8 cellular contexts compared by ENCODE assay signal in genomic region chr12:56257071-56257470, GRCh38. TPM values are rescaled to one million over a fixed set of nuclear protein-coding genes. Genes with fewer than 3 reads are reported as not detected.
DNase-seq lines count a peak whose midpoint lies in the region; ATAC-seq and TF ChIP-seq lines count a peak whose summit lies in the region.

No MANE protein-coding gene starts in this region.

- peak overlapping the region; percentile 78; the same call in 1 of the 2 replicates for H3K9ac ChIP-seq in ES-I3 (ENCODE audit: low read depth, low read length)
- H3K9ac ChIP-seq in rectal smooth muscle tissue (ENCODE audit: low read length): peak overlapping the region; percentile 26

- DNase-seq in SJSA1 (ENCODE audit: low read depth in 1 of 2, low spot score in 2 of 2) (no peak), fibroblast of mammary gland (ENCODE audit: low read depth) (no peak), GM10248 (ENCODE audit: extremely low spot score) (no peak)

- POLR2A ChIA-PET in GM10248 (lab: Yijun Ruan, JAX): no interaction called here

- H3K9me3 ChIP-seq in ES-I3 (ENCODE audit: control insufficient read depth, insufficient read depth, low read length) (no peaks in the 10 kb centered on the region), SJSA1 (replicated peaks) (no peaks in the 10 kb centered on the region)

- H3K4me1 ChIP-seq in ES-I3 (ENCODE audit: insufficient read depth, low read length) (peaks cover 12% of the 10 kb centered on the region), SJSA1 (replicated peaks) (peaks cover 42% of the 10 kb centered on the region), rectal smooth muscle tissue (ENCODE audit: control insufficient read depth, insufficient read depth, low read length) (peaks cover 14% of the 10 kb centered on the region)

- CTCF ChIA-PET in GM10248 (lab: Yijun Ruan, JAX): interaction anchor here (0.9 to 7.6 kb wide), 12 partner anchors 9 to 82 kb away, joined by 3 to 64 read pairs (median 9); partner anchors contain the start of genes COQ10A, PAN2, RNF41 and SMARCC2

- ATAC-seq in GM21515 (IDR thresholded peaks at IDR 0.05; ENCODE audit: unreplicated experiment) (no peak), HG02970 (IDR thresholded peaks at IDR 0.05; ENCODE audit: low FRiP score, unreplicated experiment) (no peak), GM18858 (IDR thresholded peaks at IDR 0.05; ENCODE audit: unreplicated experiment) (no peak)

- no peaks in the 10 kb centered on the region for H3K27me3 ChIP-seq in SJSA1 (replicated peaks)
- H3K27me3 ChIP-seq in rectal smooth muscle tissue (ENCODE audit: control insufficient read depth, insufficient read depth, low read length): no peaks in the 10 kb centered on the region

- H3K4me3 ChIP-seq in SJSA1 (peak overlapping the region; percentile 98), fibroblast of mammary gland (ENCODE audit: control insufficient read depth, low read depth, low read length) (peak overlapping the region; percentile 84), rectal smooth muscle tissue (ENCODE audit: low read length) (peak overlapping the region; percentile 61)

- H3K36me3 ChIP-seq in ES-I3 (ENCODE audit: insufficient read depth, low read length) (peaks cover 28% of the 10 kb centered on the region), SJSA1 (peaks cover 62% of the 10 kb centered on the region), rectal smooth muscle tissue (ENCODE audit: control insufficient read depth, insufficient read depth, low read length) (peaks cover 29% of the 10 kb centered on the region)

- H3K27ac ChIP-seq in SJSA1 (no peak overlapping the region), rectal smooth muscle tissue (ENCODE audit: low read depth, low read length) (no peak overlapping the region)

- TF ChIP-seq CTCF in fibroblast of mammary gland (conservative IDR thresholded peaks at IDR 0.05; ENCODE audit: control insufficient read depth, insufficient read depth, low read depth, low read length): no peak
- no peak for TF ChIP-seq CTCF in GM10248 (IDR thresholded peaks at IDR 0.05; ENCODE audit: control extremely low read depth, extremely low read depth, low read depth, missing control alignments)

RNA-seq across cellular contexts. Expression of gene ANKRD52, which starts 1.1 kb away (rescaled TPM):
- 9.6 and 12.7 TPM in 2 replicates for total RNA-seq in SJSA1 (2014; rRNA removed; shearing (Covaris generic))

RNA-seq across cellular contexts. Expression of gene COQ10A, which starts 9.7 kb away (rescaled TPM):
- 7.9 and 13.4 TPM in 2 replicates for total RNA-seq in SJSA1 (2014; rRNA removed; shearing (Covaris generic))

RNA-seq across cellular contexts. Expression of gene SLC39A5, which starts 27.2 kb away (rescaled TPM):
- total RNA-seq in SJSA1 (2014; rRNA removed; shearing (Covaris generic)): not detected in 2 replicates

RNA-seq across cellular contexts. Expression of gene NABP2, which starts 32.9 kb away (rescaled TPM):
- 47.8 and 55.7 TPM in 2 replicates for total RNA-seq in SJSA1 (2014; rRNA removed; shearing (Covaris generic))

RNA-seq across cellular contexts. Expression of gene RNF41, which starts 35.3 kb away (rescaled TPM):
- 28.5 and 46.7 TPM in 2 replicates for total RNA-seq in SJSA1 (2014; rRNA removed; shearing (Covaris generic))
